Comparison of ENCODE assay signal across 16 cellular contexts in genomic region chr19:3100747-3101730, GRCh38. TPM values are rescaled to one million over a fixed set of nuclear protein-coding genes. Genes with fewer than 3 reads are reported as not detected.
DNase-seq lines count a peak whose midpoint lies in the region; ATAC-seq and TF ChIP-seq lines count a peak whose summit lies in the region.
"Had no signal": no experiment of that assay in that cellular context is flagged by ENCODE, and none has a peak within 500 bp of the region (broad histone marks: within the 10 kb centered on the region; RNA-seq: fewer than 3 reads in every experiment).

No MANE protein-coding gene starts in this region.

- H2BK5ac ChIP-seq in IMR-90 (ENCODE audit: low read depth, low read length, poor library complexity, severe bottlenecking) (no peak overlapping the region), trophoblast cell (ENCODE audit: low read depth, low read length, poor library complexity) (no peak overlapping the region)

- POLR2A ChIA-PET in IMR-90 (lab: Charles Lee; ENCODE audit: unreplicated experiment) (no interaction called here), T-cell (lab: Charles Lee) (no interaction called here)

- H4K12ac ChIP-seq in trophoblast cell (ENCODE audit: low read depth, low read length): no peak overlapping the region

- no peak for TF ChIP-seq EP300 in esophagus muscularis mucosa (IDR thresholded peaks at IDR 0.05)

- no peak overlapping the region for H4K8ac ChIP-seq in IMR-90 (ENCODE audit: low read depth in 2 of 2, low read length in 2 of 2)
- no peak overlapping the region for H4K8ac ChIP-seq in trophoblast cell (ENCODE audit: low read depth, low read length)

- H3K56ac ChIP-seq in IMR-90 (ENCODE audit: extremely low read depth, insufficient read depth, low read length): no peak overlapping the region

- no peak overlapping the region for H4K91ac ChIP-seq in IMR-90 (ENCODE audit: insufficient read depth, low read depth, low read length)
- no peak overlapping the region for H4K91ac ChIP-seq in trophoblast cell (ENCODE audit: low read depth, low read length)

- peak overlapping the region; percentile 100 for H3K4me2 ChIP-seq in BLaER1
- no peak overlapping the region for H3K4me2 ChIP-seq in IMR-90 (ENCODE audit: low read depth, low read length)
- no peak overlapping the region for H3K4me2 ChIP-seq in trophoblast cell (ENCODE audit: low read length)

- H2BK12ac ChIP-seq in trophoblast cell (ENCODE audit: low read length): no peak overlapping the region

- dilution Hi-C loops in IMR-90 (cut with HindIII; ENCODE audit: low sequenced_read_pairs, unreplicated experiment): no loop called here

- no peak overlapping the region for H2BK15ac ChIP-seq in IMR-90 (ENCODE audit: low read depth, low read length)

- intact Hi-C loops in IMR-90 (cut with micrococcal nuclease) (no loop called here), esophagus muscularis mucosa (cut with DNase I) (no loop called here)

- H3K9me3 Mint-ChIP-seq in T-cell: no peaks in the 10 kb centered on the region
- no peaks in the 10 kb centered on the region for H3K9me3 Mint-ChIP-seq in activated naive CD8-positive, alpha-beta T cell treated with anti-CD3 and anti-CD28 coated beads for 36 hours
- H3K9me3 Mint-ChIP-seq: CD8-positive, alpha-beta memory T cell had no signal

- DNase-seq in IMR-90 (no peak), esophagus muscularis mucosa (ENCODE audit: extremely low spot score) (no peak), trophoblast cell (no peak), T-cell (no peak), HT-29 (ENCODE audit: low spot score) (no peak)
- DNase-seq in activated naive CD8-positive, alpha-beta T cell treated with anti-CD3 and anti-CD28 coated beads for 36 hours: no peak
- DNase-seq: ACHN; CD8-positive, alpha-beta memory T cell; GF-D8; Kasumi-1; NCI-H1417 treated with DMSO at 0.1 percent for 48 hours; NCI-H2029 treated with DMSO at 0.1 percent for 48 hours; NCI-H510A; SJCRH30 had no signal

- H2AFZ ChIP-seq in IMR-90 (replicated peaks; ENCODE audit: low read length, poor library complexity) (no peak overlapping the region), trophoblast cell (ENCODE audit: insufficient read depth, low read length, poor library complexity) (peak overlapping the region; percentile 12)

- ATAC-seq in IMR-90 (ENCODE audit: low read depth) (no peak), T-cell (replicated peaks in 1 of 4) (no peak)

- H3K79me2 ChIP-seq in trophoblast cell (ENCODE audit: control insufficient read depth, insufficient read depth, low read length, poor library complexity): peaks cover 24% of the 10 kb centered on the region

- H3K9me3 ChIP-seq in BLaER1 (no peaks in the 10 kb centered on the region), IMR-90 (ENCODE audit: control insufficient read depth, insufficient read depth, low read length) (no peaks in the 10 kb centered on the region), esophagus muscularis mucosa (no peaks in the 10 kb centered on the region), trophoblast cell (ENCODE audit: insufficient read depth, low read depth, low read length) (peaks cover 4% of the 10 kb centered on the region)
- H3K9me3 ChIP-seq: SJCRH30 had no signal

- H3K9ac ChIP-seq in BLaER1 (peak overlapping the region; percentile 90), IMR-90 (ENCODE audit: low read depth, low read length) (no peak overlapping the region), trophoblast cell (ENCODE audit: low read length) (no peak overlapping the region)

- H3K27ac Mint-ChIP-seq in T-cell: no peak overlapping the region
- H3K27ac Mint-ChIP-seq in activated naive CD8-positive, alpha-beta T cell treated with anti-CD3 and anti-CD28 coated beads for 36 hours: no peak overlapping the region

- H3K36me3 Mint-ChIP-seq in T-cell: no peaks in the 10 kb centered on the region
- H3K36me3 Mint-ChIP-seq in activated naive CD8-positive, alpha-beta T cell treated with anti-CD3 and anti-CD28 coated beads for 36 hours: no peaks in the 10 kb centered on the region
- H3K36me3 Mint-ChIP-seq: CD8-positive, alpha-beta memory T cell had no signal

- no peak overlapping the region for H3K4ac ChIP-seq in IMR-90 (ENCODE audit: low read depth, low read length)
- peak overlapping the region; percentile 25 for H3K4ac ChIP-seq in trophoblast cell (ENCODE audit: low read depth, low read length)

- 83% methylated on average over 11 of the region's 34 CpGs; no CpG with 5 or more reads in 1 of the 2 experiments for WGBS in IMR-90 (ENCODE audit: extremely low coverage in 2 of 2, insufficient read length in 1 of 2), 2 experiments
- 70% methylated on average over 28 of the region's 34 CpGs for WGBS in esophagus muscularis mucosa
- WGBS in trophoblast cell (ENCODE audit: extremely low coverage, insufficient coverage, insufficient read length): no CpG with 5 or more reads among the region's 34 CpGs

- CTCF ChIA-PET in IMR-90 (lab: Yijun Ruan, JAX) (no interaction called here), T-cell (lab: Charles Lee) (no interaction called here)

- no peaks in the 10 kb centered on the region for H3K27me3 ChIP-seq in BLaER1
- H3K27me3 ChIP-seq in IMR-90 (ENCODE audit: control insufficient read depth, insufficient read depth, low read length): no peaks in the 10 kb centered on the region
- H3K27me3 ChIP-seq in esophagus muscularis mucosa: no peaks in the 10 kb centered on the region
- H3K27me3 ChIP-seq in trophoblast cell (ENCODE audit: insufficient read depth, low read length): no peaks in the 10 kb centered on the region
- H3K27me3 ChIP-seq: SJCRH30 had no signal

- H4K5ac ChIP-seq in IMR-90 (ENCODE audit: low read depth, low read length): no peak overlapping the region

- peak overlapping the region; percentile 28 for H2AK9ac ChIP-seq in IMR-90 (replicated peaks; ENCODE audit: low read depth, low read length, poor library complexity)

- H3K4me3 ChIP-seq in BLaER1 (peak overlapping the region; percentile 38; the same call in 1 of the 2 replicates), IMR-90 (ENCODE audit: insufficient read depth, low read depth, low read length) (no peak overlapping the region), esophagus muscularis mucosa (no peak overlapping the region), trophoblast cell (ENCODE audit: low read depth, low read length) (no peak overlapping the region)
- H3K4me3 ChIP-seq: SJCRH30 had no signal

- no peak overlapping the region for H2AK5ac ChIP-seq in IMR-90 (ENCODE audit: low read depth, low read length)
- no peak overlapping the region for H2AK5ac ChIP-seq in trophoblast cell (ENCODE audit: low read length)

- peaks cover 98% of the 10 kb centered on the region for H4K20me1 ChIP-seq in BLaER1
- peaks cover 97% of the 10 kb centered on the region for H4K20me1 ChIP-seq in IMR-90 (ENCODE audit: insufficient read depth, low read length)

- no peak overlapping the region for H2BK120ac ChIP-seq in IMR-90 (ENCODE audit: low read depth, low read length)
- no peak overlapping the region for H2BK120ac ChIP-seq in trophoblast cell (ENCODE audit: insufficient read depth, low read length, poor library complexity)

- TF ChIP-seq CTCF in IMR-90 (conservative IDR thresholded peaks at IDR 0.05; ENCODE audit: low read depth, low read length) (no peak), esophagus muscularis mucosa (IDR thresholded peaks at IDR 0.05) (no peak)

- TF ChIP-seq POLR2A in IMR-90 (IDR thresholded peaks at IDR 0.05; ENCODE audit: low read depth, low read length): no peak
- no peak for TF ChIP-seq POLR2A in esophagus muscularis mucosa (IDR thresholded peaks at IDR 0.05; ENCODE audit: low read depth)

- in situ Hi-C loops in IMR-90 (cut with MboI; ENCODE audit: low sequenced_read_pairs): loop anchor here (5.0 kb wide), 1 partner anchor 149 kb away; no protein-coding TSS in a partner anchor

- no TSS peak for BruUV-seq in IMR-90 (replicated peaks; lab: Mats Ljungman, UMichigan)

- peaks cover 100% of the 10 kb centered on the region for H3K4me1 ChIP-seq in BLaER1
- peaks cover 21% of the 10 kb centered on the region for H3K4me1 ChIP-seq in IMR-90 (ENCODE audit: control insufficient read depth, insufficient read depth, low read length)
- H3K4me1 ChIP-seq in esophagus muscularis mucosa: peaks cover 91 to 100% (median 100%) of the 10 kb centered on the region in 4 donors
- peaks cover 1 to 4% of the 10 kb centered on the region in 2 experiments for H3K4me1 ChIP-seq in trophoblast cell (ENCODE audit: control insufficient read depth in 1 of 2, insufficient read depth in 2 of 2, low read length in 2 of 2)
- H3K4me1 ChIP-seq: SJCRH30 had no signal

- H3K79me1 ChIP-seq in IMR-90 (ENCODE audit: low read depth in 1 of 2, low read length in 2 of 2) (peaks cover 4 to 85% of the 10 kb centered on the region in 2 experiments; a peak in 3 of 4 replicates), trophoblast cell (ENCODE audit: low read length) (no peaks in the 10 kb centered on the region)

- H3K4me3 Mint-ChIP-seq in T-cell: no peak overlapping the region
- no peak overlapping the region for H3K4me3 Mint-ChIP-seq in activated naive CD8-positive, alpha-beta T cell treated with anti-CD3 and anti-CD28 coated beads for 36 hours
- H3K4me3 Mint-ChIP-seq: CD8-positive, alpha-beta memory T cell had no signal

- H2BK20ac ChIP-seq in IMR-90 (ENCODE audit: low read depth, low read length): no peak overlapping the region

- peaks cover 25 to 34% (median 26%) of the 10 kb centered on the region in 3 donors for H3K4me1 Mint-ChIP-seq in T-cell
- H3K4me1 Mint-ChIP-seq in activated naive CD8-positive, alpha-beta T cell treated with anti-CD3 and anti-CD28 coated beads for 36 hours: peaks cover 16% of the 10 kb centered on the region

- H3K18ac ChIP-seq in IMR-90 (ENCODE audit: low read depth, low read length) (no peak overlapping the region), trophoblast cell (ENCODE audit: low read length) (no peak overlapping the region)

- H3K9me1 ChIP-seq in IMR-90 (ENCODE audit: insufficient read depth, low read length): peaks cover 12% of the 10 kb centered on the region; the same call in 1 of the 2 replicates

- H3K23ac ChIP-seq in IMR-90 (ENCODE audit: low read depth, low read length) (no peak overlapping the region), trophoblast cell (ENCODE audit: low read length) (no peak overlapping the region)

- H3K36me3 ChIP-seq in BLaER1: 0 out of 2 replicates have a peak, but pooled peaks cover 4% of the 10 kb centered on the region
- no peaks in the 10 kb centered on the region for H3K36me3 ChIP-seq in IMR-90 (ENCODE audit: control insufficient read depth, insufficient read depth, low read length)
- H3K36me3 ChIP-seq in esophagus muscularis mucosa: no peaks in the 10 kb centered on the region
- peaks cover 0 to 8% of the 10 kb centered on the region in 2 experiments for H3K36me3 ChIP-seq in trophoblast cell (ENCODE audit: control insufficient read depth in 1 of 2, insufficient read depth in 2 of 2, low read length in 2 of 2)
- H3K36me3 ChIP-seq: SJCRH30 had no signal

- no peak overlapping the region for H3K14ac ChIP-seq in IMR-90 (replicated peaks; ENCODE audit: low read depth, low read length)
- H3K14ac ChIP-seq in trophoblast cell (ENCODE audit: low read length): no peak overlapping the region

- H3K27ac ChIP-seq in BLaER1 (peak overlapping the region; percentile 71), IMR-90 (ENCODE audit: insufficient read depth, low read length) (no peak overlapping the region), esophagus muscularis mucosa (replicated peaks in 1 of 4) (peak overlapping the region; percentile 82 to 88 (median 83)), trophoblast cell (ENCODE audit: low read depth, low read length) (no peak overlapping the region)
- H3K27ac ChIP-seq: SJCRH30 had no signal

- peaks cover 0 to 21% of the 10 kb centered on the region in 2 donors for H3K27me3 Mint-ChIP-seq in T-cell
- H3K27me3 Mint-ChIP-seq in activated naive CD8-positive, alpha-beta T cell treated with anti-CD3 and anti-CD28 coated beads for 36 hours: no peaks in the 10 kb centered on the region

- TF ChIP-seq RAD21 in IMR-90 (IDR thresholded peaks at IDR 0.05; ENCODE audit: low read length): no peak

RNA-seq across cellular contexts. Expression of gene GNA11, which starts 6.9 kb away (rescaled TPM):
- total RNA-seq in IMR-90 (2012; rRNA removed): 25.5 and 34.4 TPM in 2 replicates
- 33.3 and 44.5 TPM in 2 replicates for polyA plus RNA-seq in IMR-90 (2012; rRNA removed)
- 29.2 and 50.1 TPM in 2 replicates for polyA plus RNA-seq in IMR-90 (2012; cell fraction: cytosol; rRNA removed)
- polyA plus RNA-seq in IMR-90 (2012; cell fraction: nucleus; rRNA removed; ENCODE audit: low replicate concordance): 24.5 and 49.2 TPM in 2 replicates
- total RNA-seq in esophagus muscularis mucosa: 100 to 1,000 TPM in 3 of 4 donors, 10 to 100 TPM in 1; 90.5 to 169 (median 119) TPM
- polyA plus RNA-seq in trophoblast cell (2013): 41.4 and 43.4 TPM in 2 replicates
- total RNA-seq in T-cell: 1 to 10 TPM; 2.3 to 6.3 (median 4.0) TPM
- 54.1 and 68.2 TPM in 2 replicates for total RNA-seq in HT-29 (2014; rRNA removed; shearing (Covaris generic))
- 1 to 10 TPM; 4.5 to 4.6 TPM for total RNA-seq in activated naive CD8-positive, alpha-beta T cell treated with anti-CD3 and anti-CD28 coated beads for 36 hours

RNA-seq across cellular contexts. Expression of gene GNA15, which starts 34.8 kb away (rescaled TPM):
- total RNA-seq in IMR-90 (2012; rRNA removed) (0.18 and 0.28 TPM in 2 replicates), esophagus muscularis mucosa (10 to 100 TPM in 1 of 4 donors, 1 to 10 TPM in 3; 4.3 to 13.8 (median 5.3) TPM), T-cell (10 to 100 TPM in 1 of 5 donors, 1 to 10 TPM in 4; 1.8 to 13.2 (median 2.8) TPM)
- polyA plus RNA-seq in IMR-90 (2012; rRNA removed): 0.04 TPM in 1 of 2 replicates, not detected in the other
- polyA plus RNA-seq in IMR-90 (2012; cell fraction: cytosol; rRNA removed): 0.04 TPM in 1 of 2 replicates, not detected in the other
- polyA plus RNA-seq in IMR-90 (2012; cell fraction: nucleus; rRNA removed; ENCODE audit: low replicate concordance): 0.33 and 0.40 TPM in 2 replicates
- 0.03 TPM in 1 of 2 replicates, not detected in the other for polyA plus RNA-seq in trophoblast cell (2013)
- total RNA-seq in HT-29 (2014; rRNA removed; shearing (Covaris generic)): 15.9 and 20.0 TPM in 2 replicates
- total RNA-seq in activated naive CD8-positive, alpha-beta T cell treated with anti-CD3 and anti-CD28 coated beads for 36 hours: 1 to 10 TPM; 7.5 to 7.8 TPM
- total RNA-seq: H4 had no signal

RNA-seq across cellular contexts. Expression of gene TLE5, which starts 38.7 kb away (rescaled TPM):
- total RNA-seq in IMR-90 (2012; rRNA removed) (119 and 121 TPM in 2 replicates), esophagus muscularis mucosa (100 to 1,000 TPM; 657 to 947 (median 804) TPM), T-cell (1,000 to 10,000 TPM in 3 of 5 donors, 100 to 1,000 TPM in 2; 777 to 1,202 (median 1,047) TPM)
- 407 and 444 TPM in 2 replicates for polyA plus RNA-seq in IMR-90 (2012; rRNA removed)
- polyA plus RNA-seq in IMR-90 (2012; cell fraction: cytosol; rRNA removed): 218 and 593 TPM in 2 replicates
- polyA plus RNA-seq in IMR-90 (2012; cell fraction: nucleus; rRNA removed; ENCODE audit: low replicate concordance): 457 and 800 TPM in 2 replicates
- 183 and 188 TPM in 2 replicates for polyA plus RNA-seq in trophoblast cell (2013)
- total RNA-seq in HT-29 (2014; rRNA removed; shearing (Covaris generic)): 356 and 359 TPM in 2 replicates
- 100 to 1,000 TPM; 221 to 222 TPM for total RNA-seq in activated naive CD8-positive, alpha-beta T cell treated with anti-CD3 and anti-CD28 coated beads for 36 hours

Comparison
In these comparisons a context has a peak if more than half of its experiments do, and no peak if none do; other contexts are left out.
1. H3K27ac ChIP-seq: peak in BLaER1 (single experiment) and esophagus muscularis mucosa (4 of 4); none in IMR-90 (single experiment) and trophoblast cell (single experiment).